ENCODE assay signal across 8 cellular contexts in the genomic region with DNA sequence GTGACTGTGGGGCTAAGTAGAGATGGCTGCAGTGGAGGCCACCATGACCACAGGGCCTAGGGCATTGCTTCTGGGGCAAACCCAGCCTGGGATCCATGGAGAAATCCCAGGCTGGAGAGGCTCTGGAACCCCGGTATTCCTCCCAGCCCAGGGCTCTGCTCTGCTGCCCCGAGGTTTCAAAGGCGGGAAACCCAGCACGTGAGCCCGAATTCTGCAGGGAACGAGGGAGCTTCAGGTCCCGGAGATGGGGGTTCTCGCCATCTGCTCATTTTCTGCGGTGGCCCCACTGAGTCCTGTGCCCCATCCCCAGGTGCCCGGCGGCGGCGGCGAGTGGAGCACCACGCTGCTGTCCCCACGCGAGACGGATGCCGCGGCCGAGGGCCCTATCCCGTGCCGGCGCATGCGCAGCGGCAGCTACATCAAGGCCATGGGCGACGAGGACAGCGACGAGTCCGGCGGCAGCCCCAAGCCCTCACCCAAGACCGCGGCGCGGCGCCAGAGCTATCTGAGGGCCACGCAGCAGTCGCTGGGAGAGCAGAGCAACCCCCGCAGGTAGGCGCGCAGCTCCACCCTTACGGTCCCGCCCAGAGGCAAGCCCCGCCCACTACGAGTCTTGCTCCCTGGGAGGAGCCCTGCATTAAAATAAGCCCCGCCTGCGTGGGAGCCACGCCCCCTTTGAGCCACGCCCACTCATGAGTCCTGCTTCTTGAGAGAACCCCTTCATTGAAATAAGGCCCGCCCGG.
DNase-seq lines count a peak whose midpoint lies in the region; ATAC-seq and TF ChIP-seq lines count a peak whose summit lies in the region.

No MANE protein-coding gene starts in this region.

- H3K4me3 Mint-ChIP-seq in activated naive CD8-positive, alpha-beta T cell treated with anti-CD3 and anti-CD28 coated beads, Interleukin-2, amount 50 U/mL, for 24 hours: peak overlapping the region; percentile 21
- no peak overlapping the region for H3K4me3 Mint-ChIP-seq in HFFc6

- H3K27me3 ChIP-seq in ACC112 (ENCODE audit: insufficient read depth, low read length) (0 out of 2 replicates have a peak, but pooled peaks cover 3% of the 10 kb centered on the region), right atrium auricular region (no peaks in the 10 kb centered on the region)

- intact Hi-C loops in sciatic nerve (cut with DNase I): loop anchor here (5.0 kb wide), 1 partner anchor 234 kb away; no protein-coding TSS in a partner anchor

- peaks cover 6% of the 10 kb centered on the region for H3K27me3 Mint-ChIP-seq in activated naive CD8-positive, alpha-beta T cell treated with anti-CD3 and anti-CD28 coated beads, Interleukin-2, amount 50 U/mL, for 24 hours
- peaks cover 14% of the 10 kb centered on the region for H3K27me3 Mint-ChIP-seq in HFFc6 (ENCODE audit: insufficient read depth)

- H3K4me3 ChIP-seq in ACC112 (ENCODE audit: low read depth, low read length) (peak overlapping the region; percentile 59; the same call in 1 of the 2 replicates), right atrium auricular region (peak overlapping the region; percentile 28 to 42)

- H3K27ac ChIP-seq in ACC112 (ENCODE audit: low read depth, low read length): no peak overlapping the region
- no peak overlapping the region for H3K27ac ChIP-seq in right atrium auricular region

- H3K4me1 ChIP-seq in ACC112 (ENCODE audit: control insufficient read depth, insufficient read depth, low read length, unreplicated experiment) (no peaks in the 10 kb centered on the region), right atrium auricular region (peaks cover 0 to 8% of the 10 kb centered on the region in 2 donors)

- TF ChIP-seq CTCF in right atrium auricular region (IDR thresholded peaks at IDR 0.05) (no peak), HFFc6 (IDR thresholded peaks at IDR 0.05) (no peak)

- no peak overlapping the region for H2AFZ ChIP-seq in ACC112 (ENCODE audit: low read length, unreplicated experiment)

- ATAC-seq in activated naive CD8-positive, alpha-beta T cell treated with anti-CD3 and anti-CD28 coated beads, Interleukin-2, amount 50 U/mL, for 24 hours: peak; percentile 65
- ATAC-seq in sciatic nerve: peak; percentile 76

- no peaks in the 10 kb centered on the region for H3K9me3 ChIP-seq in right atrium auricular region

- H3K9me3 Mint-ChIP-seq in activated naive CD8-positive, alpha-beta T cell treated with anti-CD3 and anti-CD28 coated beads, Interleukin-2, amount 50 U/mL, for 24 hours: no peaks in the 10 kb centered on the region
- H3K9me3 Mint-ChIP-seq in HFFc6: no peaks in the 10 kb centered on the region

- DNase-seq in HK-2 (ENCODE audit: unreplicated experiment) (peak; percentile 76), T follicular helper cell (ENCODE audit: low read depth) (peak; percentile 86), right atrium auricular region (ENCODE audit: low spot score) (peak; percentile 69), sciatic nerve (ENCODE audit: low spot score) (peak; percentile 89), occipital lobe (lab: John Stamatoyannopoulos, UW) (no peak), HFFc6 (no peak)
- DNase-seq in activated naive CD8-positive, alpha-beta T cell treated with anti-CD3 and anti-CD28 coated beads, Interleukin-2, amount 50 U/mL, for 24 hours: peak; percentile 85

- no peaks in the 10 kb centered on the region for H3K36me3 Mint-ChIP-seq in activated naive CD8-positive, alpha-beta T cell treated with anti-CD3 and anti-CD28 coated beads, Interleukin-2, amount 50 U/mL, for 24 hours (ENCODE audit: low read depth)
- no peaks in the 10 kb centered on the region for H3K36me3 Mint-ChIP-seq in HFFc6 (ENCODE audit: low read depth)

- H3K4me1 Mint-ChIP-seq in activated naive CD8-positive, alpha-beta T cell treated with anti-CD3 and anti-CD28 coated beads, Interleukin-2, amount 50 U/mL, for 24 hours: no peaks in the 10 kb centered on the region
- no peaks in the 10 kb centered on the region for H3K4me1 Mint-ChIP-seq in HFFc6 (ENCODE audit: low read depth)

- no peaks in the 10 kb centered on the region for H3K79me2 ChIP-seq in ACC112 (ENCODE audit: control insufficient read depth, insufficient read depth, low read length, unreplicated experiment)

- H3K27ac Mint-ChIP-seq in activated naive CD8-positive, alpha-beta T cell treated with anti-CD3 and anti-CD28 coated beads, Interleukin-2, amount 50 U/mL, for 24 hours: no peak overlapping the region
- H3K27ac Mint-ChIP-seq in HFFc6: no peak overlapping the region

- H3K36me3 ChIP-seq in ACC112 (ENCODE audit: insufficient read depth, low read length): no peaks in the 10 kb centered on the region
- H3K36me3 ChIP-seq in right atrium auricular region: no peaks in the 10 kb centered on the region

Comparison
In these comparisons a context has a peak if more than half of its experiments do, and no peak if none do; other contexts are left out.
1. DNase-seq: peak in HK-2 (single experiment), T follicular helper cell (single experiment), activated naive CD8-positive, alpha-beta T cell treated with anti-CD3 and anti-CD28 coated beads, Interleukin-2, amount 50 U/mL, for 24 hours (single experiment), right atrium auricular region (single experiment) and sciatic nerve (single experiment); none in occipital lobe (single experiment) and HFFc6 (single experiment).